ENCODE assay signal across 1 cellular context in genomic region chr5:78530342-78531096, GRCh38.
TF ChIP-seq lines count a peak whose summit lies in the region.

No MANE protein-coding gene starts in this region.

TF ChIP-seq in K562, 482 proteins besides CTCF, POLR2A, EP300 and RAD21 (continued from another document):
- TF ChIP-seq, protein P1, sequence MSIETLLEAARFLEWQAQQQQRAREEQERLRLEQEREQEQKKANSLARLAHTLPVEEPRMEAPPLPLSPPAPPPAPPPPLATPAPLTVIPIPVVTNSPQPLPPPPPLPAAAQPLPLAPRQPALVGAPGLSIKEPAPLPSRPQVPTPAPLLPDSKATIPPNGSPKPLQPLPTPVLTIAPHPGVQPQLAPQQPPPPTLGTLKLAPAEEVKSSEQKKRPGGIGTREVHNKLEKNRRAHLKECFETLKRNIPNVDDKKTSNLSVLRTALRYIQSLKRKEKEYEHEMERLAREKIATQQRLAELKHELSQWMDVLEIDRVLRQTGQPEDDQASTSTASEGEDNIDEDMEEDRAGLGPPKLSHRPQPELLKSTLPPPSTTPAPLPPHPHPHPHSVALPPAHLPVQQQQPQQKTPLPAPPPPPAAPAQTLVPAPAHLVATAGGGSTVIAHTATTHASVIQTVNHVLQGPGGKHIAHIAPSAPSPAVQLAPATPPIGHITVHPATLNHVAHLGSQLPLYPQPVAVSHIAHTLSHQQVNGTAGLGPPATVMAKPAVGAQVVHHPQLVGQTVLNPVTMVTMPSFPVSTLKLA (conservative IDR thresholded peaks at IDR 0.05), result peak in 1 of 2 experiments; percentile 37; a peak in 1 of 4 replicates
- TF ChIP-seq GTF2B (IDR thresholded peaks at IDR 0.05; ENCODE audit: extremely low read depth, insufficient read length) (no peak), DPF2 (IDR thresholded peaks at IDR 0.05) (peak; percentile 87), MTA3 (IDR thresholded peaks at IDR 0.05; ENCODE audit: borderline replicate concordance) (0 out of 2 replicates have a peak, but pooled peaks have one; percentile 39), ARID1B (IDR thresholded peaks at IDR 0.05) (peak; percentile 83), NFE2L1 (tag; IDR thresholded peaks at IDR 0.05; ENCODE audit: borderline replicate concordance, low read depth) (no peak), NR2C1 (IDR thresholded peaks at IDR 0.05) (no peak), NR2C1 (tag; IDR thresholded peaks at IDR 0.05) (peak; percentile 31), JUN (IDR thresholded peaks at IDR 0.05; ENCODE audit: borderline replicate concordance, low read depth, low read length) (peak; percentile 95), JUN (CRISPR knock-in tag; IDR thresholded peaks at IDR 0.05; ENCODE audit: borderline replicate concordance) (no peak), SMARCA4 (IDR thresholded peaks at IDR 0.05) (peak; percentile 90), ZNF24 (IDR thresholded peaks at IDR 0.05) (no peak), ZNF395 (CRISPR knock-in tag; IDR thresholded peaks at IDR 0.05) (peak; percentile 43; the same call in 1 of the 2 replicates), FOXA3 (CRISPR knock-in tag; conservative IDR thresholded peaks at IDR 0.05 in 1 of 2, IDR thresholded peaks at IDR 0.05 in 1 of 2) (no peak), ZNF121 (CRISPR knock-in tag; conservative IDR thresholded peaks at IDR 0.05) (no peak), ZBTB26 (CRISPR knock-in tag; IDR thresholded peaks at IDR 0.05) (no peak), EP400 (IDR thresholded peaks at IDR 0.05) (peak; percentile 45), ZNF436 (CRISPR knock-in tag; IDR thresholded peaks at IDR 0.05) (no peak), C11orf30 (IDR thresholded peaks at IDR 0.05; ENCODE audit: low read depth) (no peak), ZNF134 (CRISPR knock-in tag; conservative IDR thresholded peaks at IDR 0.05) (peak; percentile 85), L3MBTL2 (IDR thresholded peaks at IDR 0.05) (0 out of 2 replicates have a peak, but pooled peaks have one; percentile 20), ZC3H4 (CRISPR knock-in tag; IDR thresholded peaks at IDR 0.05; ENCODE audit: borderline replicate concordance) (no peak), GATAD2A (IDR thresholded peaks at IDR 0.05) (0 out of 2 replicates have a peak, but pooled peaks have one; percentile 38), SMARCC2 (IDR thresholded peaks at IDR 0.05; ENCODE audit: low read depth) (peak; percentile 62; the same call in 1 of the 2 replicates), TCF3 (CRISPR knock-in tag; IDR thresholded peaks at IDR 0.05) (peak; percentile 11; the same call in 1 of the 2 replicates), ATF1 (CRISPR knock-in tag; IDR thresholded peaks at IDR 0.05) (no peak), ATF1 (tag; IDR thresholded peaks at IDR 0.05) (peak; percentile 56), YY1 (IDR thresholded peaks at IDR 0.05; ENCODE audit: borderline replicate concordance in 1 of 3, control insufficient read depth in 1 of 3, extremely low read depth in 1 of 3, insufficient read depth in 3 of 3, insufficient read length in 1 of 3, insufficient replicate concordance in 2 of 3, low read depth in 1 of 3, low read length in 2 of 3) (peak in 1 of 3 experiments; percentile 61), MBD2 (IDR thresholded peaks at IDR 0.05; ENCODE audit: borderline replicate concordance, low read depth) (0 out of 2 replicates have a peak, but pooled peaks have one; percentile 18), THAP7 (CRISPR knock-in tag; IDR thresholded peaks at IDR 0.05) (no peak), ARID4B (CRISPR knock-in tag; IDR thresholded peaks at IDR 0.05) (no peak), JUND (IDR thresholded peaks at IDR 0.05; ENCODE audit: borderline replicate concordance, low read depth, low read length) (peak; percentile 97), JUND (tag; IDR thresholded peaks at IDR 0.05; ENCODE audit: borderline replicate concordance, low read depth, low read length) (peak; percentile 98; the same call in 2 of the 3 replicates)
- TF ChIP-seq, protein P2, sequence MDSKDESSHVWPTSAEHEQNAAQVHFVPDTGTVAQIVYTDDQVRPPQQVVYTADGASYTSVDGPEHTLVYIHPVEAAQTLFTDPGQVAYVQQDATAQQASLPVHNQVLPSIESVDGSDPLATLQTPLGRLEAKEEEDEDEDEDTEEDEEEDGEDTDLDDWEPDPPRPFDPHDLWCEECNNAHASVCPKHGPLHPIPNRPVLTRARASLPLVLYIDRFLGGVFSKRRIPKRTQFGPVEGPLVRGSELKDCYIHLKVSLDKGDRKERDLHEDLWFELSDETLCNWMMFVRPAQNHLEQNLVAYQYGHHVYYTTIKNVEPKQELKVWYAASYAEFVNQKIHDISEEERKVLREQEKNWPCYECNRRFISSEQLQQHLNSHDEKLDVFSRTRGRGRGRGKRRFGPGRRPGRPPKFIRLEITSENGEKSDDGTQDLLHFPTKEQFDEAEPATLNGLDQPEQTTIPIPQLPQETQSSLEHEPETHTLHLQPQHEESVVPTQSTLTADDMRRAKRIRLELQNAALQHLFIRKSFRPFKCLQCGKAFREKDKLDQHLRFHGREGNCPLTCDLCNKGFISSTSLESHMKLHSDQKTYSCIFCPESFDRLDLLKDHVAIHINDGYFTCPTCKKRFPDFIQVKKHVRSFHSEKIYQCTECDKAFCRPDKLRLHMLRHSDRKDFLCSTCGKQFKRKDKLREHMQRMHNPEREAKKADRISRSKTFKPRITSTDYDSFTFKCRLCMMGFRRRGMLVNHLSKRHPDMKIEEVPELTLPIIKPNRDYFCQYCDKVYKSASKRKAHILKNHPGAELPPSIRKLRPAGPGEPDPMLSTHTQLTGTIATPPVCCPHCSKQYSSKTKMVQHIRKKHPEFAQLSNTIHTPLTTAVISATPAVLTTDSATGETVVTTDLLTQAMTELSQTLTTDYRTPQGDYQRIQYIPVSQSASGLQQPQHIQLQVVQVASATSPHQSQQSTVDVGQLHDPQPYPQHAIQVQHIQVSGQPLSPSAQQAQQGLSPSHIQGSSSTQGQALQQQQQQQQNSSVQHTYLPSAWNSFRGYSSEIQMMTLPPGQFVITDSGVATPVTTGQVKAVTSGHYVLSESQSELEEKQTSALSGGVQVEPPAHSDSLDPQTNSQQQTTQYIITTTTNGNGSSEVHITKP (IDR thresholded peaks at IDR 0.05; ENCODE audit: partially characterized antibody), result peak; percentile 82
